Comparison of ENCODE assay signal across 26 cellular contexts in genomic region chrX:119919835-119920585, GRCh38. TPM values are rescaled to one million over a fixed set of nuclear protein-coding genes. Genes with fewer than 3 reads are reported as not detected.
"Had no signal": no experiment of that assay in that cellular context is flagged by ENCODE, and none has a peak within 500 bp of the region (broad histone marks: within the 10 kb centered on the region; RNA-seq: fewer than 3 reads in every experiment).

No MANE protein-coding gene starts in this region.

- FAIRE-seq: HTR-8/SVneo, RCC 7860 had no signal

- H3K4me1 ChIP-seq: SJSA1 had no signal

- DNase-seq: MV-4-11, NCI-H1048, NCI-H1105, NCI-H1417, NCI-H1436 treated with DMSO at 0.1 percent for 48 hours, NCI-H1694, NCI-H187 treated with DMSO at 0.1 percent for 48 hours, NCI-H2029 treated with DMSO at 0.1 percent for 48 hours, NCI-H2171 treated with DMSO at 0.1 percent for 48 hours, NCI-H2227 treated with DMSO at 0.1 percent for 48 hours, NCI-H446, NCI-H510A, NCI-H524 treated with DMSO at 0.1 percent for 48 hours, NCI-H69, NCI-H774, Right ventricle myocardium superior, RPMI8226, SIG-M5 had no signal

- H3K4me3 ChIP-seq: SJSA1, SK-N-MC had no signal

- H3K36me3 ChIP-seq: SJSA1 had no signal

- H3K27me3 ChIP-seq: SJSA1 had no signal

- H3K27ac ChIP-seq: HL-60, SJSA1, SK-N-MC had no signal

- H3K9me3 ChIP-seq: SJSA1 had no signal

RNA-seq across cellular contexts. Expression of gene AKAP14, which starts 24.3 kb away (rescaled TPM):
- total RNA-seq: LHCN-M2; MCF 10A; Right ventricle myocardium superior; SJSA1; T-helper 1 cell treated with Interleukin-12 subunit alpha and Interleukin-12 subunit beta and Interleukin-4 antibody, amounts not matched to agents 30 ng/mL and 1 ng/mL, for 36 hours had no signal
